17 cellular contexts compared by ENCODE assay signal in the genomic region with DNA sequence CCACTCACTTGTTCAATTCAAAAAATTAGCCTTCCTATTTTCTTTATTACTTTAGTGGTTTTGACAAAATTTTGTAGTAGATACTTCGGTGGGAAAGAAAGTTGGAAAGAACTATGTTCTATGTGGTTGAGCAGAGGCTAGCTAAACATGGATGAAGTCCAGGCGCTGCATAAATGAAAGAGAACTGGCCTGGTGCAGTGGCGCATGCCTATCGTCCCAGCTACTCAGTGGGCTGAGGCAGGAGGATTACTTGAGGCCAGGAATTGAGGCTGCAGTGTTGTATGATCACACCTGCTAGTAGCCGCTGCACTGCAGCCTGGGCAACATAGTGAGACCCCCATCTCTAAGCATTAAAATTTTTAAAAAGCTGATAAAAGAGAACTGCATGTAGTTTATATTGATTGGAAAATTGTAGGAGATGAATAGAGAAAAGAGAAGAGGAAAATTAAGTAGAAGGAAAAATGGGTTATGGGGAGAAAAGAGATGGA.
"Had no signal": no experiment of that assay in that cellular context is flagged by ENCODE, and none has a peak within 500 bp of the region (broad histone marks: within the 10 kb centered on the region; RNA-seq: fewer than 3 reads in every experiment).

No MANE protein-coding gene starts in this region.

- ATAC-seq: foreskin keratinocyte, lower lobe of right lung, sciatic nerve had no signal

- H3K4me1 ChIP-seq: foreskin keratinocyte, lower lobe of right lung had no signal

- H3K27me3 ChIP-seq: cardiac muscle cell, foreskin keratinocyte, suprapubic skin had no signal

- H3K9me3 ChIP-seq: lower lobe of right lung, SK-N-SH, suprapubic skin had no signal

- H3K4me3 ChIP-seq: cardiac muscle cell, lower lobe of right lung, suprapubic skin had no signal

- H3K4me2 ChIP-seq: SK-N-SH had no signal

- DNase-seq: activated B cell treated with CpG ODN at 0.5 μM for 24 hours; activated CD4-positive, alpha-beta T cell treated with anti-CD3 and anti-CD28 coated beads, Interleukin-2, amount 50 U/mL, for 1 hour; activated CD8-positive, alpha-beta memory T cell treated with anti-CD3 and anti-CD28 coated beads for 24 hours; activated CD8-positive, alpha-beta memory T cell treated with anti-CD3 and anti-CD28 coated beads, Interleukin-2, amount 50 U/mL, for 48 hours; foreskin keratinocyte; hypothalamus; lower lobe of right lung; nephron progenitor cell; nucleus accumbens; SK-N-SH; stimulated activated naive CD4-positive, alpha-beta T cell treated with Interleukin-2 at 50 U/mL for 16 hours had no signal

- H3K4me3 Mint-ChIP-seq: activated B cell treated with CpG ODN at 0.5 μM for 24 hours, nephron progenitor cell, type B pancreatic cell had no signal

- H3K9ac ChIP-seq: SK-N-SH had no signal

- H3K27ac Mint-ChIP-seq: activated B cell treated with CpG ODN at 0.5 μM for 24 hours, type B pancreatic cell had no signal

- H3K27ac ChIP-seq: cardiac muscle cell, foreskin keratinocyte, lower lobe of right lung, suprapubic skin had no signal

- H3K27me3 Mint-ChIP-seq: activated B cell treated with CpG ODN at 0.5 μM for 24 hours, type B pancreatic cell had no signal

- FAIRE-seq: astrocyte, keratinocyte had no signal

- H3K4me1 Mint-ChIP-seq: nephron progenitor cell had no signal

- H3K9me3 Mint-ChIP-seq: activated B cell treated with CpG ODN at 0.5 μM for 24 hours, nephron progenitor cell, type B pancreatic cell had no signal
